34 cellular contexts compared by ENCODE assay signal in the genomic region with DNA sequence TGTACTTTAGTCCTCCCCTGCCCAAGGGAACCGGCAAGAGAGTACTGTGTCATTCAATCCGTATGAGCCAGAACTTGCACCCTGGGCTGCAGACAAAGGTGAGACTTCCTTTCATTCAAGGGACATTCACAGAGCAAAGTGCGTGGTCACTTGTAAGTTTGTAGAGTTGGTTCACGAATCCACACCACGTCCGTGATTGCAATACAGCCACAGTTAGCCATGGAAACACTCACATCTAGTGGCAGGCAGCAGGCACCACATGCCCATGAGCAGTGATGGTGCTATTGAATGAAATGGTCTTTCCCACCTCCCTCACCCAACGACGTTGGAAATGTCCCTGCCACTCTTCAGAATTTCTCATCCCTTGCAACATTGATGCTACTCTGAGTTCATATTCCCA.
DNase-seq lines count a peak whose midpoint lies in the region; FAIRE-seq and TF ChIP-seq lines count a peak whose summit lies in the region.
"Had no signal": no experiment of that assay in that cellular context is flagged by ENCODE, and none has a peak within 500 bp of the region (broad histone marks: within the 10 kb centered on the region; RNA-seq: fewer than 3 reads in every experiment).

No MANE protein-coding gene starts in this region.

- FAIRE-seq in keratinocyte (lab: Jason Lieb, UNC): no peak
- FAIRE-seq: HTR-8/SVneo, TTC549 had no signal

- no peak overlapping the region for H2AFZ ChIP-seq in keratinocyte (ENCODE audit: control insufficient read depth, low read length)

- H3K4me2 ChIP-seq in keratinocyte (ENCODE audit: control insufficient read depth, extremely low read depth, insufficient read depth, low read depth, low read length): no peak overlapping the region

- H3K27ac ChIP-seq in C4-2B: no peak overlapping the region
- no peak overlapping the region for H3K27ac ChIP-seq in keratinocyte (ENCODE audit: control insufficient read depth, insufficient read depth, low read length)
- H3K27ac ChIP-seq: breast epithelium, foreskin keratinocyte, heart right ventricle, lower lobe of right lung, tibial nerve had no signal

- dilution Hi-C loops in keratinocyte (cut with MboI; ENCODE audit: extremely low pct_ligation_motif_present, low sequenced_read_pairs): no loop called here

- TF ChIP-seq CTCF in C4-2B (conservative IDR thresholded peaks at IDR 0.05): peak; percentile 25
- peak; percentile 4 for TF ChIP-seq CTCF in HFF-Myc (IDR thresholded peaks at IDR 0.05; ENCODE audit: low read depth, low read length, missing control alignments)
- TF ChIP-seq CTCF in astrocyte of the spinal cord (IDR thresholded peaks at IDR 0.05; ENCODE audit: low read depth, low read length): peak; percentile 11
- TF ChIP-seq CTCF in keratinocyte (optimal IDR thresholded peaks at IDR 0.05 in 1 of 3, IDR thresholded peaks at IDR 0.05 in 1 of 3, conservative IDR thresholded peaks at IDR 0.05 in 1 of 3; ENCODE audit: extremely low read depth in 1 of 3, insufficient read depth in 2 of 3, low read length in 3 of 3): peak in 2 of 3 experiments; percentile 4 to 22

- H3K4me1 ChIP-seq in keratinocyte (ENCODE audit: control insufficient read depth, extremely low read depth, insufficient read depth, low read length): peaks cover 6% of the 10 kb centered on the region
- H3K4me1 ChIP-seq: breast epithelium, lower lobe of right lung had no signal

- H3K4me3 ChIP-seq in HFF-Myc (replicated peaks; ENCODE audit: low read depth, low read length) (no peak overlapping the region), astrocyte of the spinal cord (ENCODE audit: low read depth, low read length) (no peak overlapping the region), keratinocyte (ENCODE audit: control insufficient read depth in 2 of 3, extremely low read depth in 1 of 3, insufficient read depth in 2 of 3, low read depth in 1 of 3, low read length in 3 of 3) (no peak overlapping the region)
- H3K4me3 ChIP-seq: breast epithelium, heart right ventricle, lower lobe of right lung, MG63, psoas muscle, tibial nerve had no signal

- H3K9me3 ChIP-seq in keratinocyte (ENCODE audit: control insufficient read depth, low read depth, low read length): no peaks in the 10 kb centered on the region
- H3K9me3 ChIP-seq: breast epithelium, heart right ventricle, lower lobe of right lung, MG63, psoas muscle, tibial nerve had no signal

- in situ Hi-C loops in astrocyte of the spinal cord (cut with HindIII; ENCODE audit: low sequenced_read_pairs): no loop called here

- H4K20me1 ChIP-seq in keratinocyte (ENCODE audit: control insufficient read depth, extremely low read depth, insufficient read depth, low read length): no peaks in the 10 kb centered on the region

- no peaks in the 10 kb centered on the region for H3K9me1 ChIP-seq in keratinocyte (ENCODE audit: control insufficient read depth, extremely low read depth, insufficient read depth, low read length)

- H3K9ac ChIP-seq in keratinocyte (ENCODE audit: control insufficient read depth, extremely low read depth, insufficient read depth, low read length): no peak overlapping the region

- no peak for DNase-seq in HFF-Myc (ENCODE audit: extremely low read depth, low read depth)
- DNase-seq in astrocyte of the spinal cord (ENCODE audit: low read depth, low spot score): no peak
- DNase-seq in keratinocyte (ENCODE audit: low read depth, low spot score): no peak
- no peak for DNase-seq in dedifferentiated amniotic fluid mesenchymal stem cell (ENCODE audit: extremely low spot score)
- no peak for DNase-seq in stimulated activated CD4-positive, alpha-beta T cell treated with anti-CD3 and anti-CD28 coated beads, Interleukin-1b, Interleukin-23, amount 100 ng/mL, for 48 hours
- no peak for DNase-seq in germinal center (ENCODE audit: low spot score)
- DNase-seq: activated CD4-positive, alpha-beta T cell treated with anti-CD3 and anti-CD28 coated beads, Interleukin-2, amount 50 U/mL, for 4 hours; amygdala; C1 segment of cervical spinal cord; COR-L47; DMS79; effector CD4-positive, alpha-beta T cell; foreskin keratinocyte; GDM1; heart right ventricle; KBM-7; lower lobe of right lung; MG63; naive thymus-derived CD4-positive, alpha-beta T cell; NCI-H1105; NCI-H187 treated with DMSO at 0.1 percent for 48 hours; NCI-H2171 treated with DMSO at 0.1 percent for 48 hours; NCI-H510A treated with DMSO at 0.1 percent for 48 hours; NK-92 treated with Interleukin-12 subunit alpha and Interleukin-12 subunit beta, amount 100 ng/mL, for 24 hours; nucleus accumbens; PC-3; psoas muscle; stimulated activated CD4-positive, alpha-beta T cell treated with anti-CD3 and anti-CD28 coated beads, Interleukin-4, amount 100 ng/mL, for 24 hours; T-helper 17 cell had no signal

- no peaks in the 10 kb centered on the region for H3K79me2 ChIP-seq in keratinocyte (ENCODE audit: control insufficient read depth, insufficient read depth, low read length)

- H3K36me3 ChIP-seq in keratinocyte (ENCODE audit: control insufficient read depth in 2 of 2, extremely low read depth in 1 of 2, insufficient read depth in 2 of 2, low read length in 2 of 2): no peaks in the 10 kb centered on the region
- H3K36me3 ChIP-seq: breast epithelium, MG63 had no signal

- H3K27me3 ChIP-seq in keratinocyte (ENCODE audit: control insufficient read depth, extremely low read depth, insufficient read depth, low read length): no peaks in the 10 kb centered on the region
- H3K27me3 ChIP-seq: breast epithelium, foreskin keratinocyte, MG63, tibial nerve had no signal
